In the genomic region with DNA sequence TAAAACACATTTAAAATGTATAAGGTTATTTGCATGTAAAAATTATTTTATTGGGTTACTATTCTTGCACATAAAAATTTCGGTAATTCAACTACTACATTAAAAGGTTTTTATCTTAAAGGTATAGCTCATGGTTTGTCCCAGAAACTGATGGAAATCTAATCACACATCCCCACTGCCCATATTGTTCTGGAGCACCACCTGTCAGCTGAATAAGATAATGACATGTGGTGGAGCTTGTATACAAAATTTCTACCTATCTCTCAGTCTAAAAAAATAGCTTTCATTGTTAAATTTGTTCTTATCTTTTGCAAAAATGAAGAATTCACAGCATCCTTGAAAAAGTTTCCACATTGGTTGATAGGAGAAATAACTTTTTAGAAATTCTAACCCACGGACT, we compare ENCODE assay signal across 1 cellular context.
TF ChIP-seq lines count a peak whose summit lies in the region.

No MANE protein-coding gene starts in this region.

TF ChIP-seq in IMR-90, 13 proteins besides CTCF, POLR2A, EP300 and RAD21 (continued from another document):
- TF ChIP-seq SMC3 (IDR thresholded peaks at IDR 0.05; ENCODE audit: low read depth, low read length) (no peak), CHD1 (IDR thresholded peaks at IDR 0.05; ENCODE audit: low read depth, low read length) (no peak), MAFK (IDR thresholded peaks at IDR 0.05; ENCODE audit: low read depth, low read length) (no peak), CEBPB (IDR thresholded peaks at IDR 0.05; ENCODE audit: low read depth, low read length) (no peak), FOS (IDR thresholded peaks at IDR 0.05; ENCODE audit: low read depth, low read length) (no peak)
- TF ChIP-seq, protein P1, sequence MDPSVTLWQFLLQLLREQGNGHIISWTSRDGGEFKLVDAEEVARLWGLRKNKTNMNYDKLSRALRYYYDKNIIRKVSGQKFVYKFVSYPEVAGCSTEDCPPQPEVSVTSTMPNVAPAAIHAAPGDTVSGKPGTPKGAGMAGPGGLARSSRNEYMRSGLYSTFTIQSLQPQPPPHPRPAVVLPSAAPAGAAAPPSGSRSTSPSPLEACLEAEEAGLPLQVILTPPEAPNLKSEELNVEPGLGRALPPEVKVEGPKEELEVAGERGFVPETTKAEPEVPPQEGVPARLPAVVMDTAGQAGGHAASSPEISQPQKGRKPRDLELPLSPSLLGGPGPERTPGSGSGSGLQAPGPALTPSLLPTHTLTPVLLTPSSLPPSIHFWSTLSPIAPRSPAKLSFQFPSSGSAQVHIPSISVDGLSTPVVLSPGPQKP (IDR thresholded peaks at IDR 0.05; ENCODE audit: borderline replicate concordance, low read depth, low read length): no peak
- TF ChIP-seq, protein P2, sequence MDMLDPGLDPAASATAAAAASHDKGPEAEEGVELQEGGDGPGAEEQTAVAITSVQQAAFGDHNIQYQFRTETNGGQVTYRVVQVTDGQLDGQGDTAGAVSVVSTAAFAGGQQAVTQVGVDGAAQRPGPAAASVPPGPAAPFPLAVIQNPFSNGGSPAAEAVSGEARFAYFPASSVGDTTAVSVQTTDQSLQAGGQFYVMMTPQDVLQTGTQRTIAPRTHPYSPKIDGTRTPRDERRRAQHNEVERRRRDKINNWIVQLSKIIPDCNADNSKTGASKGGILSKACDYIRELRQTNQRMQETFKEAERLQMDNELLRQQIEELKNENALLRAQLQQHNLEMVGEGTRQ (IDR thresholded peaks at IDR 0.05; ENCODE audit: low read depth, low read length): no peak
TF ChIP-seq in IMR-90: peak in this region for 0.
